In genomic region chr1:143611159-143611558, GRCh38 we compare ENCODE assay signal across 19 cellular contexts.
DNase-seq lines count a peak whose midpoint lies in the region; ATAC-seq and TF ChIP-seq lines count a peak whose summit lies in the region.
"Had no signal": no experiment of that assay in that cellular context is flagged by ENCODE, and none has a peak within 500 bp of the region (broad histone marks: within the 10 kb centered on the region; RNA-seq: fewer than 3 reads in every experiment).

No MANE protein-coding gene starts in this region.

- H3K9me3 Mint-ChIP-seq in endodermal cell, result peaks cover 92% of the 10 kb centered on the region
- H3K9me3 Mint-ChIP-seq: CD4-positive, alpha-beta T cell; stimulated activated naive CD8-positive, alpha-beta T cell treated with anti-CD3 and anti-CD28 coated beads, Interleukin-15, Interleukin-2, amounts not matched to agents 100 ng/mL and 50 ng/mL, for 24 hours had no signal

- H3K36me3 Mint-ChIP-seq in endodermal cell (ENCODE audit: low read depth), result no peaks in the 10 kb centered on the region
- H3K36me3 Mint-ChIP-seq: activated CD8-positive, alpha-beta memory T cell treated with anti-CD3 and anti-CD28 coated beads, Interleukin-2, amount 10 ng/mL, durations not matched to agents 7 days and 5 days; naive B cell had no signal

- 40% methylated on average over 2 of the region's 2 CpGs; no CpG with 5 or more reads in 1 of the 2 experiments for WGBS in endodermal cell (ENCODE audit: insufficient coverage in 1 of 2, insufficient read length in 1 of 2), 2 experiments

- TF ChIP-seq POLR2A in GM18505 (IDR thresholded peaks at IDR 0.05; ENCODE audit: borderline replicate concordance, extremely low read depth, insufficient read depth, insufficient read length), result no peak

- no peaks in the 10 kb centered on the region for H3K27me3 Mint-ChIP-seq in endodermal cell (ENCODE audit: insufficient read depth)
- H3K27me3 Mint-ChIP-seq: activated CD8-positive, alpha-beta memory T cell treated with anti-CD3 and anti-CD28 coated beads, Interleukin-2, amount 10 ng/mL, durations not matched to agents 7 days and 5 days; naive B cell; stimulated activated naive CD8-positive, alpha-beta T cell treated with anti-CD3 and anti-CD28 coated beads, Interleukin-15, Interleukin-2, amounts not matched to agents 100 ng/mL and 50 ng/mL, for 24 hours had no signal

- H3K27ac ChIP-seq in A673 (ENCODE audit: low read depth, low read length, poor library complexity, severe bottlenecking) (no peak overlapping the region), KMS-11 (no peak overlapping the region), endodermal cell (ENCODE audit: low read depth, low read length) (no peak overlapping the region)
- H3K27ac ChIP-seq: dorsolateral prefrontal cortex, SJSA1, vagina had no signal

- ATAC-seq in GM18505 (IDR thresholded peaks at IDR 0.05; ENCODE audit: unreplicated experiment), result no peak
- ATAC-seq: activated CD8-positive, alpha-beta memory T cell treated with anti-CD3 and anti-CD28 coated beads, Interleukin-2, amount 10 ng/mL, durations not matched to agents 7 days and 5 days; left ventricle myocardium superior had no signal

- no peaks in the 10 kb centered on the region for H3K4me1 Mint-ChIP-seq in endodermal cell
- H3K4me1 Mint-ChIP-seq: activated CD8-positive, alpha-beta memory T cell treated with anti-CD3 and anti-CD28 coated beads, Interleukin-2, amount 10 ng/mL, durations not matched to agents 7 days and 5 days; naive B cell had no signal

- H3K9ac ChIP-seq in KMS-11 (no peak overlapping the region), endodermal cell (ENCODE audit: extremely low read depth, low read length, poor library complexity, severe bottlenecking) (no peak overlapping the region)

- H3K36me3 ChIP-seq in A673 (ENCODE audit: insufficient read depth, low read length, poor library complexity, severe bottlenecking) (no peaks in the 10 kb centered on the region), KMS-11 (ENCODE audit: insufficient read depth) (no peaks in the 10 kb centered on the region), endodermal cell (ENCODE audit: control insufficient read depth, insufficient read depth, low read length) (no peaks in the 10 kb centered on the region)
- H3K36me3 ChIP-seq: SJSA1, vagina had no signal

- H3K27me3 ChIP-seq in A673 (replicated peaks; ENCODE audit: insufficient read depth, low read depth, low read length, poor library complexity) (peaks cover 2% of the 10 kb centered on the region), KMS-11 (ENCODE audit: insufficient read depth, low read depth) (no peaks in the 10 kb centered on the region), endodermal cell (ENCODE audit: control insufficient read depth, insufficient read depth, low read length, poor library complexity, severe bottlenecking) (no peaks in the 10 kb centered on the region)
- H3K27me3 ChIP-seq: SJSA1, vagina had no signal

- DNase-seq in A673 (ENCODE audit: low spot score) (peak; percentile 7), Daoy (ENCODE audit: low read depth) (peak; percentile 4), endodermal cell (no peak), hypothalamus (lab: John Stamatoyannopoulos, UW) (no peak), NCI-H69 (lab: John Stamatoyannopoulos, UW) (no peak), middle frontal gyrus (ENCODE audit: extremely low spot score, low spot score) (no peak)
- DNase-seq: activated CD8-positive, alpha-beta memory T cell treated with anti-CD3 and anti-CD28 coated beads, Interleukin-2, amount 10 ng/mL, durations not matched to agents 7 days and 5 days; CD4-positive, alpha-beta T cell; dorsolateral prefrontal cortex; left ventricle myocardium superior; naive B cell; NCI-H1092 treated with DMSO at 0.1 percent for 48 hours; NCI-H2171 had no signal

- H2AFZ ChIP-seq in KMS-11 (ENCODE audit: low read depth), result no peak overlapping the region

- CTCF ChIA-PET in A673 (lab: Charles Lee), result no interaction called here

- no peak overlapping the region for H3K4me3 Mint-ChIP-seq in endodermal cell
- H3K4me3 Mint-ChIP-seq: activated CD8-positive, alpha-beta memory T cell treated with anti-CD3 and anti-CD28 coated beads, Interleukin-2, amount 10 ng/mL, durations not matched to agents 7 days and 5 days; CD4-positive, alpha-beta T cell; naive B cell; stimulated activated naive CD8-positive, alpha-beta T cell treated with anti-CD3 and anti-CD28 coated beads, Interleukin-15, Interleukin-2, amounts not matched to agents 100 ng/mL and 50 ng/mL, for 24 hours had no signal

- H4K20me1 ChIP-seq in KMS-11 (ENCODE audit: insufficient read depth), result no peaks in the 10 kb centered on the region

- H3K4me3 ChIP-seq in A673 (ENCODE audit: low read depth, low read length, poor library complexity, severe bottlenecking), result no peak overlapping the region
- H3K4me3 ChIP-seq in KMS-11 (IDR thresholded peaks at IDR 0.05; ENCODE audit: insufficient read depth, low read depth, low read length), result no peak overlapping the region
- no peak overlapping the region for H3K4me3 ChIP-seq in endodermal cell (ENCODE audit: low read length)
- H3K4me3 ChIP-seq: dorsolateral prefrontal cortex, SJSA1, smooth muscle cell, vagina had no signal

- BruUV-seq in A673 (replicated peaks; lab: Mats Ljungman, UMichigan), result no TSS peak

- intact Hi-C loops in A673 (cut with micrococcal nuclease; ENCODE audit: unreplicated experiment), result no loop called here

- POLR2A ChIA-PET in A673 (lab: Charles Lee; ENCODE audit: low non-redundant PET), result no interaction called here

- H3K4me1 ChIP-seq in A673 (ENCODE audit: insufficient read depth, low read length, poor library complexity, severe bottlenecking) (no peaks in the 10 kb centered on the region), KMS-11 (ENCODE audit: low read depth, poor library complexity, severe bottlenecking) (no peaks in the 10 kb centered on the region), endodermal cell (ENCODE audit: control insufficient read depth, insufficient read depth, low read length) (no peaks in the 10 kb centered on the region)
- H3K4me1 ChIP-seq: SJSA1, vagina had no signal

- H3K79me2 ChIP-seq in KMS-11 (ENCODE audit: insufficient read depth, low read depth), result no peaks in the 10 kb centered on the region

- TF ChIP-seq CTCF in A673 (conservative IDR thresholded peaks at IDR 0.05; ENCODE audit: low read depth, low read length), result peak; percentile 52
- TF ChIP-seq CTCF in KMS-11 (conservative IDR thresholded peaks at IDR 0.05; ENCODE audit: low read depth, low read length), result peak; percentile 69
- peak; percentile 19 for TF ChIP-seq CTCF in endodermal cell (conservative IDR thresholded peaks at IDR 0.05)

- no peaks in the 10 kb centered on the region for H3K9me3 ChIP-seq in A673 (ENCODE audit: low read depth, low read length, poor library complexity, severe bottlenecking)
- peaks cover 30% of the 10 kb centered on the region for H3K9me3 ChIP-seq in endodermal cell (ENCODE audit: control insufficient read depth, low read length)
- H3K9me3 ChIP-seq: SJSA1, vagina had no signal

- H3K27ac Mint-ChIP-seq in endodermal cell, result no peak overlapping the region
- H3K27ac Mint-ChIP-seq: activated CD8-positive, alpha-beta memory T cell treated with anti-CD3 and anti-CD28 coated beads, Interleukin-2, amount 10 ng/mL, durations not matched to agents 7 days and 5 days; CD4-positive, alpha-beta T cell; stimulated activated naive CD8-positive, alpha-beta T cell treated with anti-CD3 and anti-CD28 coated beads, Interleukin-15, Interleukin-2, amounts not matched to agents 100 ng/mL and 50 ng/mL, for 24 hours had no signal

- no peak overlapping the region for H3K4me2 ChIP-seq in KMS-11
- H3K4me2 ChIP-seq: smooth muscle cell had no signal

Comparison
In these comparisons a context has a peak if more than half of its experiments do, and no peak if none do; other contexts are left out.
1. DNase-seq: peak in A673 (single experiment) and Daoy (single experiment); none in endodermal cell (single experiment), hypothalamus (0 of 51), NCI-H69 (single experiment) and middle frontal gyrus (single experiment).
2. CTCF ChIP-seq: peak in every context shown above with its lines; median percentile 69 in KMS-11; 52 in A673; 19 in endodermal cell.